Comparison of ENCODE assay signal across 20 cellular contexts in the genomic region with DNA sequence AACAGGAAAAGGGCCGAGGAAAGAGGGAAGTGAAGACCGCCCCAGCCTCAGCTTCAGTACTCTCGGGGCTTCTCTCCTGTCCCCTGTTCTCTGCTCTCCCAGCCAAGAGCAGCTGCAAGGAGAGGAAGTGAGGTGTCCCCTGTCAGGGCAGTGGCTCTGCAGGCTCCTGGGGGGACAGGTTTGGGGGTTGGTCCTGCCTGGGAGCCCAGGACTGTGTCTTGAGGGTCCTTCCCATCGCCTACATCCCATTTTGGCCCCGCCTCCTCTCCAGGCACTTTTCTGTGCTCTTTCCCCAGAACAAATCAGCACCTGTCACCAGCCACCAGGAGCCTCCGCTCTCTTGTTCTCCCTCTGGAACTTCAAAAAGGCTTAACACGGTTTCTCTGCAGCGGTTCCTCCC.
"Had no signal": no experiment of that assay in that cellular context is flagged by ENCODE, and none has a peak within 500 bp of the region (broad histone marks: within the 10 kb centered on the region; RNA-seq: fewer than 3 reads in every experiment).

No MANE protein-coding gene starts in this region.

- H3K36me3 Mint-ChIP-seq: activated naive CD4-positive, alpha-beta T cell treated with anti-CD3 and anti-CD28 coated beads, Interleukin-2, amount 10 ng/mL, durations not matched to agents 7 days and 5 days; type B pancreatic cell had no signal

- DNase-seq: activated B cell treated with CpG ODN at 0.5 μM for 24 hours; activated CD4-positive, alpha-beta T cell treated with anti-CD3 and anti-CD28 coated beads for 4 hours; activated CD8-positive, alpha-beta T cell treated with anti-CD3 and anti-CD28 coated beads for 36 hours; activated naive CD4-positive, alpha-beta T cell treated with anti-CD3 and anti-CD28 coated beads, Interleukin-2, amount 10 ng/mL, durations not matched to agents 7 days and 5 days; activated naive CD8-positive, alpha-beta T cell treated with anti-CD3 and anti-CD28 coated beads, Interleukin-2, amount 50 U/mL, for 24 hours; activated T-cell treated with anti-CD3 and anti-CD28 coated beads, Interleukin-2, amount 50 U/mL, for 24 hours; brain microvascular endothelial cell; foreskin keratinocyte; lower lobe of right lung; stimulated activated CD4-positive, alpha-beta T cell treated with anti-CD3 and anti-CD28 coated beads, Interleukin-15, amount 100 ng/mL, for 24 hours; stimulated activated CD4-positive, alpha-beta T cell treated with anti-CD3 and anti-CD28 coated beads, Interleukin-2, amount 100 ng/mL, for 48 hours; stomach had no signal

- H3K36me3 ChIP-seq: brain microvascular endothelial cell, lower lobe of right lung, right atrium auricular region, stomach had no signal

- H3K4me3 ChIP-seq: coronary artery, lower lobe of right lung, right atrium auricular region, skin epidermis, stomach had no signal

- H3K9me3 Mint-ChIP-seq: activated B cell treated with CpG ODN at 0.5 μM for 24 hours; activated CD8-positive, alpha-beta T cell treated with anti-CD3 and anti-CD28 coated beads for 36 hours; activated naive CD4-positive, alpha-beta T cell treated with anti-CD3 and anti-CD28 coated beads, Interleukin-2, amount 10 ng/mL, durations not matched to agents 7 days and 5 days; activated naive CD8-positive, alpha-beta T cell treated with anti-CD3 and anti-CD28 coated beads, Interleukin-2, amount 50 U/mL, for 24 hours; activated T-cell treated with anti-CD3 and anti-CD28 coated beads, Interleukin-2, amount 50 U/mL, for 24 hours; activated T-helper 2 cell treated with anti-CD3 and anti-CD28 coated beads, Interferon-gamma antibody, Interleukin-2, Interleukin-4, amounts not matched to agents 10 μg/mL and 5 μg/mL and 100 μg/mL, durations not matched to agents 14 hours and 24 hours and 36 hours; central memory CD8-positive, alpha-beta T cell; nephron; type B pancreatic cell had no signal

- H3K4me3 Mint-ChIP-seq: activated B cell treated with CpG ODN at 0.5 μM for 24 hours; activated CD8-positive, alpha-beta T cell treated with anti-CD3 and anti-CD28 coated beads for 36 hours; activated naive CD4-positive, alpha-beta T cell treated with anti-CD3 and anti-CD28 coated beads, Interleukin-2, amount 10 ng/mL, durations not matched to agents 7 days and 5 days; activated naive CD8-positive, alpha-beta T cell treated with anti-CD3 and anti-CD28 coated beads, Interleukin-2, amount 50 U/mL, for 24 hours; activated T-cell treated with anti-CD3 and anti-CD28 coated beads, Interleukin-2, amount 50 U/mL, for 24 hours; central memory CD8-positive, alpha-beta T cell; nephron; type B pancreatic cell had no signal

- H3K4me1 ChIP-seq: lower lobe of right lung, right atrium auricular region, stomach had no signal

- ATAC-seq: activated CD8-positive, alpha-beta T cell treated with anti-CD3 and anti-CD28 coated beads for 36 hours; activated naive CD8-positive, alpha-beta T cell treated with anti-CD3 and anti-CD28 coated beads, Interleukin-2, amount 50 U/mL, for 24 hours; foreskin keratinocyte; lower lobe of right lung had no signal

- H3K27ac Mint-ChIP-seq: activated B cell treated with CpG ODN at 0.5 μM for 24 hours; activated CD8-positive, alpha-beta T cell treated with anti-CD3 and anti-CD28 coated beads for 36 hours; activated naive CD4-positive, alpha-beta T cell treated with anti-CD3 and anti-CD28 coated beads, Interleukin-2, amount 10 ng/mL, durations not matched to agents 7 days and 5 days; activated naive CD8-positive, alpha-beta T cell treated with anti-CD3 and anti-CD28 coated beads, Interleukin-2, amount 50 U/mL, for 24 hours; activated T-cell treated with anti-CD3 and anti-CD28 coated beads, Interleukin-2, amount 50 U/mL, for 24 hours; activated T-helper 2 cell treated with anti-CD3 and anti-CD28 coated beads, Interferon-gamma antibody, Interleukin-2, Interleukin-4, amounts not matched to agents 10 μg/mL and 5 μg/mL and 100 μg/mL, durations not matched to agents 14 hours and 24 hours and 36 hours; nephron; progenitor cell of endocrine pancreas; type B pancreatic cell had no signal

- H3K4me1 Mint-ChIP-seq: activated naive CD4-positive, alpha-beta T cell treated with anti-CD3 and anti-CD28 coated beads, Interleukin-2, amount 10 ng/mL, durations not matched to agents 7 days and 5 days; central memory CD8-positive, alpha-beta T cell had no signal

- H3K9me3 ChIP-seq: lower lobe of right lung, right atrium auricular region, stomach had no signal

- H3K27me3 ChIP-seq: right atrium auricular region had no signal

- H3K27ac ChIP-seq: brain microvascular endothelial cell, coronary artery, foreskin keratinocyte, lower lobe of right lung, right atrium auricular region, skin epidermis, stomach had no signal
